ENCODE assay signal across 1 cellular context in the genomic region with DNA sequence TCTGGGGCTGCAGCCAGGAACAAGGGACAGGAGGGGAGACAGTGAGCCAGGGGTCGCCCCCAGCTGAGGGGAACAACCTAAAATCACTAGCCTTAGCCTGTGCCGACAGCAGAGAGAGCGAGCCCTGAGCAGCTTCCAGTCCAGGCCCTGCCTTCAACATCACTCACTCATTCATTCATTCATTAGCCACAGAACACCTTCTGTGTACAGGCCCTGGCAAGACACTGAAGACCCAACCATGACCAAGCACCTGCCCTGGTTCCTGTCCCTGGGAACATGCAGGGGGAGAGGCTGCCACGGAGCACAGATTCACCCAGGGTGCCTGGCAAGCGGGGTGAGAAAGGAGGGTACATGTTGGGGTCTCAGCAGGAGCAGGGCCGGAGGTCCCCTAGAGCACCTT.
TF ChIP-seq lines count a peak whose summit lies in the region.

No MANE protein-coding gene starts in this region.

TF ChIP-seq in GM23338, 12 proteins besides CTCF, POLR2A, EP300 and RAD21:
- TF ChIP-seq NANOG (IDR thresholded peaks at IDR 0.05; ENCODE audit: borderline replicate concordance) (no peak), EZH2 (IDR thresholded peaks at IDR 0.05; ENCODE audit: low read depth, unreplicated experiment) (no peak), JUNB (IDR thresholded peaks at IDR 0.05; ENCODE audit: unreplicated experiment) (no peak), ZNF331 (CRISPR knock-in tag; IDR thresholded peaks at IDR 0.05; ENCODE audit: low read depth) (no peak), ZNF114 (CRISPR knock-in tag; IDR thresholded peaks at IDR 0.05) (no peak)
- TF ChIP-seq, protein P1, sequence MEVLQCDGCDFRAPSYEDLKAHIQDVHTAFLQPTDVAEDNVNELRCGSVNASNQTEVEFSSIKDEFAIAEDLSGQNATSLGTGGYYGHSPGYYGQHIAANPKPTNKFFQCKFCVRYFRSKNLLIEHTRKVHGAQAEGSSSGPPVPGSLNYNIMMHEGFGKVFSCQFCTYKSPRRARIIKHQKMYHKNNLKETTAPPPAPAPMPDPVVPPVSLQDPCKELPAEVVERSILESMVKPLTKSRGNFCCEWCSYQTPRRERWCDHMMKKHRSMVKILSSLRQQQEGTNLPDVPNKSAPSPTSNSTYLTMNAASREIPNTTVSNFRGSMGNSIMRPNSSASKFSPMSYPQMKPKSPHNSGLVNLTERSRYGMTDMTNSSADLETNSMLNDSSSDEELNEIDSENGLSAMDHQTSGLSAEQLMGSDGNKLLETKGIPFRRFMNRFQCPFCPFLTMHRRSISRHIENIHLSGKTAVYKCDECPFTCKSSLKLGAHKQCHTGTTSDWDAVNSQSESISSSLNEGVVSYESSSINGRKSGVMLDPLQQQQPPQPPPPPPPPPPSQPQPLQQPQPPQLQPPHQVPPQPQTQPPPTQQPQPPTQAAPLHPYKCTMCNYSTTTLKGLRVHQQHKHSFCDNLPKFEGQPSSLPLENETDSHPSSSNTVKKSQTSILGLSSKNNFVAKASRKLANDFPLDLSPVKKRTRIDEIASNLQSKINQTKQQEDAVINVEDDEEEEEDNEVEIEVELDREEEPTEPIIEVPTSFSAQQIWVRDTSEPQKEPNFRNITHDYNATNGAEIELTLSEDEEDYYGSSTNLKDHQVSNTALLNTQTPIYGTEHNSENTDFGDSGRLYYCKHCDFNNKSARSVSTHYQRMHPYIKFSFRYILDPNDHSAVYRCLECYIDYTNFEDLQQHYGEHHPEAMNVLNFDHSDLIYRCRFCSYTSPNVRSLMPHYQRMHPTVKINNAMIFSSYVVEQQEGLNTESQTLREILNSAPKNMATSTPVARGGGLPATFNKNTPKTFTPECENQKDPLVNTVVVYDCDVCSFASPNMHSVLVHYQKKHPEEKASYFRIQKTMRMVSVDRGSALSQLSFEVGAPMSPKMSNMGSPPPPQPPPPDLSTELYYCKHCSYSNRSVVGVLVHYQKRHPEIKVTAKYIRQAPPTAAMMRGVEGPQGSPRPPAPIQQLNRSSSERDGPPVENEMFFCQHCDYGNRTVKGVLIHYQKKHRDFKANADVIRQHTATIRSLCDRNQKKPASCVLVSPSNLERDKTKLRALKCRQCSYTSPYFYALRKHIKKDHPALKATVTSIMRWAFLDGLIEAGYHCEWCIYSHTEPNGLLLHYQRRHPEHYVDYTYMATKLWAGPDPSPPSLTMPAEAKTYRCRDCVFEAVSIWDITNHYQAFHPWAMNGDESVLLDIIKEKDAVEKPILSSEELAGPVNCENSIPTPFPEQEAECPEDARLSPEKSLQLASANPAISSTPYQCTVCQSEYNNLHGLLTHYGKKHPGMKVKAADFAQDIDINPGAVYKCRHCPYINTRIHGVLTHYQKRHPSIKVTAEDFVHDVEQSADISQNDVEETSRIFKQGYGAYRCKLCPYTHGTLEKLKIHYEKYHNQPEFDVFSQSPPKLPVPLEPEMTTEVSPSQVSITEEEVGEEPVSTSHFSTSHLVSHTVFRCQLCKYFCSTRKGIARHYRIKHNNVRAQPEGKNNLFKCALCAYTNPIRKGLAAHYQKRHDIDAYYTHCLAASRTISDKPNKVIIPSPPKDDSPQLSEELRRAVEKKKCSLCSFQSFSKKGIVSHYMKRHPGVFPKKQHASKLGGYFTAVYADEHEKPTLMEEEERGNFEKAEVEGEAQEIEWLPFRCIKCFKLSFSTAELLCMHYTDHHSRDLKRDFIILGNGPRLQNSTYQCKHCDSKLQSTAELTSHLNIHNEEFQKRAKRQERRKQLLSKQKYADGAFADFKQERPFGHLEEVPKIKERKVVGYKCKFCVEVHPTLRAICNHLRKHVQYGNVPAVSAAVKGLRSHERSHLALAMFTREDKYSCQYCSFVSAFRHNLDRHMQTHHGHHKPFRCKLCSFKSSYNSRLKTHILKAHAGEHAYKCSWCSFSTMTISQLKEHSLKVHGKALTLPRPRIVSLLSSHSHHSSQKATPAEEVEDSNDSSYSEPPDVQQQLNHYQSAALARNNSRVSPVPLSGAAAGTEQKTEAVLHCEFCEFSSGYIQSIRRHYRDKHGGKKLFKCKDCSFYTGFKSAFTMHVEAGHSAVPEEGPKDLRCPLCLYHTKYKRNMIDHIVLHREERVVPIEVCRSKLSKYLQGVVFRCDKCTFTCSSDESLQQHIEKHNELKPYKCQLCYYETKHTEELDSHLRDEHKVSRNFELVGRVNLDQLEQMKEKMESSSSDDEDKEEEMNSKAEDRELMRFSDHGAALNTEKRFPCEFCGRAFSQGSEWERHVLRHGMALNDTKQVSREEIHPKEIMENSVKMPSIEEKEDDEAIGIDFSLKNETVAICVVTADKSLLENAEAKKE (CRISPR knock-in tag; IDR thresholded peaks at IDR 0.05), result no peak
